In the genomic region with DNA sequence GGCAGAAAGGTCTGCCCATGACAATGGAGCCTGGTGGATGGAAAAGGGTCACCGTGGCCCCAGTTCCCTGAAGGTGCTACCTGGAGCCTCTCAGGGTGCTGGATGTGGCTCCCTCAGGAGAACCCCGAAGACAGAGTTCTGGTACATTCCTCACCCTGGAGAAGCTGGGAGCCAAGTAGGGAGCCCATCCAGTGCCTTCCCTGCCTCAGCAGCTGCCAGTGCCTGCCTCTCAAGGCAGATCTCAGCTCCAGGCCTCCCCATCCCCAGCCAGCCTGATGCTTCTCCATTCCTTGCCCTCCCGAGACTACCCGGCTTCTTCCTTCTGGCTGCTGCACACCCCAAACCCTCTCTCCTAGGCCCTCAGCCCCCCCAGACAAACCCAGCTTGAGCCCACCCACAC, we compare ENCODE assay signal across 38 cellular contexts. TPM values are rescaled to one million over a fixed set of nuclear protein-coding genes. Genes with fewer than 3 reads are reported as not detected.
"Had no signal": no experiment of that assay in that cellular context is flagged by ENCODE, and none has a peak within 500 bp of the region (broad histone marks: within the 10 kb centered on the region; RNA-seq: fewer than 3 reads in every experiment).

No MANE protein-coding gene starts in this region.

- ATAC-seq: activated CD4-positive, CD25-positive, alpha-beta regulatory T cell treated with anti-CD3 and anti-CD28 coated beads, Interleukin-2, amount 50 U/mL, for 24 hours; activated CD8-positive, alpha-beta T cell treated with anti-CD3 and anti-CD28 coated beads for 36 hours; activated T-cell treated with anti-CD3 and anti-CD28 coated beads, Interleukin-2, amount 50 U/mL, for 4 hours; activated T-helper 17 cell treated with anti-CD3 and anti-CD28 coated beads, Interleukin-2, amount 50 U/mL, for 72 hours; gastroesophageal sphincter; T-helper 17 cell had no signal

- H3K27ac Mint-ChIP-seq: activated B cell treated with CpG ODN at 0.5 μM for 24 hours; activated CD8-positive, alpha-beta T cell treated with anti-CD3 and anti-CD28 coated beads for 36 hours; activated naive CD8-positive, alpha-beta T cell; activated T-helper 17 cell treated with anti-CD3 and anti-CD28 coated beads, Interleukin-2, amount 50 U/mL, for 72 hours; T-helper 17 cell; T-helper 2 cell treated with Interferon-gamma antibody and Interleukin-4, amounts not matched to agents 5 μg/mL and 100 μg/mL, for 36 hours had no signal

- H3K4me3 Mint-ChIP-seq: activated B cell treated with CpG ODN at 0.5 μM for 24 hours; activated CD8-positive, alpha-beta T cell treated with anti-CD3 and anti-CD28 coated beads for 36 hours; activated naive CD8-positive, alpha-beta T cell; activated T-cell treated with anti-CD3 and anti-CD28 coated beads, Interleukin-2, amount 50 U/mL, for 4 hours; activated T-helper 17 cell treated with anti-CD3 and anti-CD28 coated beads, Interleukin-2, amount 50 U/mL, for 72 hours; T-helper 17 cell; T-helper 2 cell treated with Interferon-gamma antibody and Interleukin-4, amounts not matched to agents 5 μg/mL and 100 μg/mL, for 36 hours had no signal

- H3K27me3 ChIP-seq: brain microvascular endothelial cell, colonic mucosa, esophagus squamous epithelium, gastroesophageal sphincter had no signal

- H3K36me3 ChIP-seq: brain microvascular endothelial cell, colonic mucosa, gastroesophageal sphincter had no signal

- H3K36me3 Mint-ChIP-seq: activated naive CD8-positive, alpha-beta T cell had no signal

- DNase-seq: activated B cell treated with CpG ODN at 0.5 μM for 24 hours; activated CD4-positive, alpha-beta T cell treated with anti-CD3 and anti-CD28 coated beads for 48 hours; activated CD4-positive, alpha-beta T cell treated with anti-CD3 and anti-CD28 coated beads, Interleukin-2, amount 50 U/mL, for 1 hour; activated CD4-positive, alpha-beta T cell treated with anti-CD3 and anti-CD28 coated beads, Interleukin-2, amount 50 U/mL, for 48 hours; activated CD8-positive, alpha-beta memory T cell treated with anti-CD3 and anti-CD28 coated beads for 24 hours; activated CD8-positive, alpha-beta T cell treated with anti-CD3 and anti-CD28 coated beads for 36 hours; activated effector memory CD4-positive, alpha-beta T cell treated with Interleukin-2 at 50 U/mL for 16 hours; activated gamma-delta T cell treated with Interleukin-2 at 50 U/mL for 16 hours; activated naive CD4-positive, alpha-beta T cell treated with anti-CD3 and anti-CD28 coated beads, Interleukin-2, amount 50 U/mL, for 16 hours; activated naive CD4-positive, alpha-beta T cell treated with Interleukin-2 at 50 U/mL for 16 hours; activated T-cell treated with anti-CD3 and anti-CD28 coated beads, Interleukin-2, amount 50 U/mL, for 4 hours; amniotic stem cell; anterior cingulate cortex; brain microvascular endothelial cell; caudate nucleus; colonic mucosa; effector CD8-positive, alpha-beta T cell; esophagus squamous epithelium; foreskin melanocyte; T-helper 1 cell; T-helper 17 cell; T1000; WERI-Rb-1 had no signal

- FAIRE-seq: astrocyte, bronchial epithelial cell, endometrium, endothelial cell of umbilical vein had no signal

- H3K9me3 Mint-ChIP-seq: activated B cell treated with CpG ODN at 0.5 μM for 24 hours; activated CD8-positive, alpha-beta T cell treated with anti-CD3 and anti-CD28 coated beads for 36 hours; activated T-cell treated with anti-CD3 and anti-CD28 coated beads, Interleukin-2, amount 50 U/mL, for 4 hours; activated T-helper 17 cell treated with anti-CD3 and anti-CD28 coated beads, Interleukin-2, amount 50 U/mL, for 72 hours; T-helper 2 cell treated with Interferon-gamma antibody and Interleukin-4, amounts not matched to agents 5 μg/mL and 100 μg/mL, for 36 hours had no signal

- H3K4me3 ChIP-seq: colonic mucosa, esophagus squamous epithelium, gastroesophageal sphincter had no signal

- H3K4me1 Mint-ChIP-seq: activated B cell treated with CpG ODN at 0.5 μM for 24 hours; activated T-helper 17 cell treated with anti-CD3 and anti-CD28 coated beads, Interleukin-2, amount 50 U/mL, for 72 hours; T-helper 17 cell had no signal

- H3K27me3 Mint-ChIP-seq: activated naive CD8-positive, alpha-beta T cell had no signal

- H3K4me1 ChIP-seq: colonic mucosa, esophagus squamous epithelium, gastroesophageal sphincter had no signal

- H3K27ac ChIP-seq: brain microvascular endothelial cell, colonic mucosa, epithelial cell of prostate, esophagus squamous epithelium, gastroesophageal sphincter, WERI-Rb-1 had no signal

- H3K9me3 ChIP-seq: colonic mucosa, esophagus squamous epithelium, gastroesophageal sphincter had no signal

RNA-seq across cellular contexts. Expression of gene SCGB1C2, which starts 20.5 kb away (rescaled TPM):
- total RNA-seq: activated B cell treated with CpG ODN at 0.5 μM for 24 hours; activated CD8-positive, alpha-beta T cell treated with anti-CD3 and anti-CD28 coated beads for 36 hours; activated T-cell treated with anti-CD3 and anti-CD28 coated beads, Interleukin-2, amount 50 U/mL, for 4 hours; activated T-helper 17 cell treated with anti-CD3 and anti-CD28 coated beads, Interleukin-2, amount 50 U/mL, for 72 hours; astrocyte; bronchial epithelial cell; colonic mucosa; dermis microvascular lymphatic vessel endothelial cell; endothelial cell of umbilical vein; esophagus squamous epithelium; fibroblast of lung; fibroblast of villous mesenchyme; gastroesophageal sphincter; glomerular endothelial cell; T-helper 17 cell had no signal
- polyA plus RNA-seq: endothelial cell of umbilical vein, esophagus, fibroblast of lung had no signal

RNA-seq across cellular contexts. Expression of gene DOC2B, which starts 23.5 kb away (rescaled TPM):
- total RNA-seq: activated B cell treated with CpG ODN at 0.5 μM for 24 hours; activated CD8-positive, alpha-beta T cell treated with anti-CD3 and anti-CD28 coated beads for 36 hours; fibroblast of lung; fibroblast of villous mesenchyme had no signal
- polyA plus RNA-seq: fibroblast of lung had no signal
